ENCODE assay signal across 19 cellular contexts in the genomic region with DNA sequence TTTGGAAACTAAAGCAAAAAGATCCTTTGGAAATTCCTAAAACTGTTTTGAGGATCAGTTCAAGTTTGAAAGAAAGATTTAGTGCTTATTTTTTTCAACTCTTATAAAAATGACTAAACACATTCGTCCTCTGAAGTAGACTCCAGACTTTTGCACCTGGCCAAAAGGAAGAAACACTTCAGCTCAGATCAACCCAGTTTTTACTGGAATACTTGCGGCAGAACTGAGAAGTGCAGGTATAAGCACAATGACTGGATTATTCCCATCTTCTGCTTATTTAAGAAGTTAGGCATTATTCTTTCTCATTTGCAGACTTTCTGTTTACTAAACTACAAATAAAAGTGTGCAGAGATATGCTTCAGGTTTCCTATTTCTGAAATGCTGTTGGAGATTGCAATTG. TPM values are rescaled to one million over a fixed set of nuclear protein-coding genes. Genes with fewer than 3 reads are reported as not detected.
DNase-seq lines count a peak whose midpoint lies in the region; ATAC-seq and TF ChIP-seq lines count a peak whose summit lies in the region.
"Had no signal": no experiment of that assay in that cellular context is flagged by ENCODE, and none has a peak within 500 bp of the region (broad histone marks: within the 10 kb centered on the region; RNA-seq: fewer than 3 reads in every experiment).

No MANE protein-coding gene starts in this region.

- H3K27ac ChIP-seq in dorsolateral prefrontal cortex (no peak overlapping the region), testis (no peak overlapping the region)
- H3K27ac ChIP-seq: 22Rv1, BLaER1 had no signal

- H3K4me3 ChIP-seq in epithelial cell of proximal tubule (ENCODE audit: low read depth, low read length) (no peak overlapping the region), dorsolateral prefrontal cortex (no peak overlapping the region), testis (no peak overlapping the region)
- H3K4me3 ChIP-seq: BLaER1 had no signal

- H3K9me3 ChIP-seq in testis, result no peaks in the 10 kb centered on the region
- H3K9me3 ChIP-seq: BLaER1 had no signal

- peaks cover 9% of the 10 kb centered on the region for H3K9me3 Mint-ChIP-seq in mesothelial cell of epicardium
- H3K9me3 Mint-ChIP-seq: HFFc6, IgD-negative memory B cell had no signal

- H3K27ac Mint-ChIP-seq in mesothelial cell of epicardium, result peak overlapping the region; percentile 5
- H3K27ac Mint-ChIP-seq: CD4-positive, CD25-positive, alpha-beta regulatory T cell; HFFc6; IgD-negative memory B cell had no signal

- 78% methylated on average over 2 of the region's 2 CpGs for WGBS in testis, 2 donors

- DNase-seq in DMS53 (lab: John Stamatoyannopoulos, UW) (peak; percentile 31), DMS53 treated with DMSO at 0.1 percent for 48 hours (lab: John Stamatoyannopoulos, UW; ENCODE audit: unreplicated experiment) (no peak), epithelial cell of proximal tubule (ENCODE audit: low read depth) (no peak), mesothelial cell of epicardium (ENCODE audit: low spot score in 2 of 2, unreplicated experiment in 2 of 2) (no peak), dorsolateral prefrontal cortex (no peak), testis (no peak)
- DNase-seq: AML-193; CD4-positive, CD25-positive, alpha-beta regulatory T cell; DMS79 treated with DMSO at 0.1 percent for 48 hours; EL; HCEC 1CT; HFFc6 had no signal

- H3K4me1 Mint-ChIP-seq in mesothelial cell of epicardium, result peaks cover 11% of the 10 kb centered on the region
- H3K4me1 Mint-ChIP-seq: CD4-positive, CD25-positive, alpha-beta regulatory T cell; IgD-negative memory B cell had no signal

- H3K4me1 ChIP-seq in testis, result no peaks in the 10 kb centered on the region
- H3K4me1 ChIP-seq: BLaER1 had no signal

- peaks cover 3% of the 10 kb centered on the region for H3K36me3 Mint-ChIP-seq in mesothelial cell of epicardium
- H3K36me3 Mint-ChIP-seq: CD4-positive, CD25-positive, alpha-beta regulatory T cell; IgD-negative memory B cell had no signal

- intact Hi-C loops in dorsolateral prefrontal cortex (cut with DNase I) (no loop called here), testis (cut with DNase I; ENCODE audit: low total_unique reads) (no loop called here)

- ATAC-seq in GM18498 (IDR thresholded peaks at IDR 0.05; ENCODE audit: unreplicated experiment), result no peak

- H3K36me3 ChIP-seq in testis (ENCODE audit: low read depth, missing control alignments), result no peaks in the 10 kb centered on the region
- H3K36me3 ChIP-seq: BLaER1 had no signal

- no peaks in the 10 kb centered on the region for H3K27me3 Mint-ChIP-seq in mesothelial cell of epicardium (ENCODE audit: low read depth)
- H3K27me3 Mint-ChIP-seq: IgD-negative memory B cell had no signal

- TF ChIP-seq POLR2A in testis (IDR thresholded peaks at IDR 0.05), result no peak

- H3K27me3 ChIP-seq in dorsolateral prefrontal cortex (no peaks in the 10 kb centered on the region), testis (no peaks in the 10 kb centered on the region)
- H3K27me3 ChIP-seq: BLaER1 had no signal

- H3K4me3 Mint-ChIP-seq in mesothelial cell of epicardium, result no peak overlapping the region
- H3K4me3 Mint-ChIP-seq: CD4-positive, CD25-positive, alpha-beta regulatory T cell; HFFc6; IgD-negative memory B cell had no signal

- peak; percentile 24 for TF ChIP-seq CTCF in epithelial cell of proximal tubule (conservative IDR thresholded peaks at IDR 0.05; ENCODE audit: low read depth, low read length)
- TF ChIP-seq CTCF in mesothelial cell of epicardium (IDR thresholded peaks at IDR 0.05; ENCODE audit: unreplicated experiment), result no peak
- no peak for TF ChIP-seq CTCF in dorsolateral prefrontal cortex (IDR thresholded peaks at IDR 0.05 in 54 of 56, conservative IDR thresholded peaks at IDR 0.05 in 2 of 56; ENCODE audit: low read depth in 1 of 56, partially characterized antibody in 56 of 56)
- no peak for TF ChIP-seq CTCF in testis (IDR thresholded peaks at IDR 0.05)

RNA-seq across cellular contexts. Expression of gene PDE6H, which starts 41.9 kb away (rescaled TPM):
- total RNA-seq in epithelial cell of proximal tubule (not detected in 2 replicates), mesothelial cell of epicardium (not detected in 3 replicates), dorsolateral prefrontal cortex (1 to 10 TPM in 47 of 120 experiments, under 1 TPM in 33, not detected in 40; 0.43 to 2.7 (median 1.2) TPM), testis (not detected)
- not detected for polyA plus RNA-seq in testis (ENCODE audit: insufficient read depth, low read depth, low replicate concordance)
- total RNA-seq: A673; CD4-positive, CD25-positive, alpha-beta regulatory T cell; H4; HFFc6; HT1080 had no signal
- polyA plus RNA-seq: CD4-positive, CD25-positive, alpha-beta regulatory T cell; IgD-negative memory B cell had no signal

RNA-seq across cellular contexts. Expression of gene ARHGDIB, which starts 53.3 kb away (rescaled TPM):
- total RNA-seq in epithelial cell of proximal tubule (23.9 and 41.6 TPM in 2 replicates), mesothelial cell of epicardium (26.2 to 30.1 TPM (median 28.5 TPM) in 3 replicates), dorsolateral prefrontal cortex (10 to 100 TPM in 119 of 120 experiments, 1 to 10 TPM in 1; 7.4 to 82.4 (median 22.5) TPM), testis (10 to 100 TPM; 20.2 to 28.4 TPM)
- polyA plus RNA-seq in testis (ENCODE audit: insufficient read depth, low read depth, low replicate concordance), result 66.3 TPM
